26 cellular contexts compared by ENCODE assay signal in the genomic region with DNA sequence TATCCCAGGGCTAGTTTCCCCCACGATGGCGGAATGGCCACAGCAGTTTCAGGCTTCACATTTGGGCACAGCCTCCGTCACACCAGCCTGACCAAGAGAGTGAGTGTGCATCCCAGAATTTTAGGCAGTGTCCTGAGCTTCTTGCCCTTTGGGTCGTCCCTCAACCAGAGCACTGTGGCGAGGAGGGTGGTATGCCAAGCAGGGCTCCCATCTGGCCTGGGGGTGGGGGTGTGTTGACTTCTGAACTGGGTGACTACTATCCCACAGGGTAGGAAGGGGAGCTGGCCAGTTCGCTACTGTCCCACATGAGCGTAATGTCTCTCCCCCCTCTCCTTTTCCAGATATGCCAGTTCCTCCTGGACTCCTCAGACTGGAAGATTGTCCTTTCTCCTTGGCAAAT.
"Had no signal": no experiment of that assay in that cellular context is flagged by ENCODE, and none has a peak within 500 bp of the region (broad histone marks: within the 10 kb centered on the region; RNA-seq: fewer than 3 reads in every experiment).

No MANE protein-coding gene starts in this region.

- H2AFZ ChIP-seq: parathyroid adenoma had no signal

- ATAC-seq: left cardiac atrium; sciatic nerve; stimulated activated memory B cell treated with anti-CD40 and anti-IgM and Interleukin-4, amounts not matched to agents 10 μg/mL and 1 μg/mL and 100 μg/mL, for 72 hours; upper lobe of right lung had no signal

- H3K9me3 ChIP-seq: adrenal gland, breast epithelium, heart left ventricle, testis, upper lobe of right lung had no signal

- H3K4me1 ChIP-seq: testis had no signal

- H3K27me3 Mint-ChIP-seq: activated B cell treated with CpG ODN at 0.5 μM for 24 hours; activated CD4-positive, alpha-beta memory T cell treated with anti-CD3 and anti-CD28 coated beads, Interleukin-2, amount 10 ng/mL, durations not matched to agents 7 days and 5 days; activated CD4-positive, alpha-beta T cell treated with anti-CD3 and anti-CD28 coated beads, Interleukin-2, amount 10 ng/mL, durations not matched to agents 24 days and 14 days; activated naive CD8-positive, alpha-beta T cell; activated T-cell treated with anti-CD3 and anti-CD28 coated beads, Interleukin-2, amount 50 U/mL, for 24 hours; central memory CD8-positive, alpha-beta T cell; stimulated activated memory B cell treated with anti-CD40 and anti-IgM and Interleukin-4, amounts not matched to agents 10 μg/mL and 1 μg/mL and 100 μg/mL, for 72 hours had no signal

- H3K27ac ChIP-seq: adrenal gland, breast epithelium, dorsolateral prefrontal cortex, epithelial cell of prostate, heart left ventricle, parathyroid adenoma, testis, upper lobe of right lung had no signal

- H3K4me3 Mint-ChIP-seq: activated B cell treated with CpG ODN at 0.5 μM for 24 hours; activated CD4-positive, alpha-beta memory T cell treated with anti-CD3 and anti-CD28 coated beads, Interleukin-2, amount 10 ng/mL, durations not matched to agents 7 days and 5 days; activated CD4-positive, alpha-beta T cell treated with anti-CD3 and anti-CD28 coated beads, Interleukin-2, amount 10 ng/mL, durations not matched to agents 24 days and 14 days; activated naive CD8-positive, alpha-beta T cell; activated T-cell treated with anti-CD3 and anti-CD28 coated beads, Interleukin-2, amount 50 U/mL, for 24 hours; central memory CD8-positive, alpha-beta T cell; nephron; stimulated activated memory B cell treated with anti-CD40 and anti-IgM and Interleukin-4, amounts not matched to agents 10 μg/mL and 1 μg/mL and 100 μg/mL, for 72 hours had no signal

- H3K4me2 ChIP-seq: smooth muscle cell had no signal

- DNase-seq: activated B cell treated with CpG ODN at 0.5 μM for 24 hours; activated CD4-positive, alpha-beta memory T cell treated with anti-CD3 and anti-CD28 coated beads, Interleukin-2, amount 10 ng/mL, durations not matched to agents 7 days and 5 days; activated CD4-positive, alpha-beta T cell treated with anti-CD3 and anti-CD28 coated beads, Interleukin-2, amount 10 ng/mL, durations not matched to agents 24 days and 14 days; activated naive CD4-positive, alpha-beta T cell; activated T-cell treated with anti-CD3 and anti-CD28 coated beads, Interleukin-2, amount 50 U/mL, for 24 hours; adrenal gland; dorsolateral prefrontal cortex; heart left ventricle; islet precursor cell; left cardiac atrium; nucleus accumbens; stimulated activated CD4-positive, alpha-beta T cell treated with anti-CD3 and anti-CD28 coated beads, Interleukin-15, amount 100 ng/mL, for 24 hours; T-helper 1 cell; T-helper 9 cell; testis; upper lobe of right lung had no signal

- H3K27ac Mint-ChIP-seq: activated B cell treated with CpG ODN at 0.5 μM for 24 hours; activated CD4-positive, alpha-beta memory T cell treated with anti-CD3 and anti-CD28 coated beads, Interleukin-2, amount 10 ng/mL, durations not matched to agents 7 days and 5 days; activated CD4-positive, alpha-beta T cell treated with anti-CD3 and anti-CD28 coated beads, Interleukin-2, amount 10 ng/mL, durations not matched to agents 24 days and 14 days; activated T-helper 2 cell treated with anti-CD3 and anti-CD28 coated beads, Interferon-gamma antibody, Interleukin-2, Interleukin-4, amounts not matched to agents 10 μg/mL and 5 μg/mL and 100 μg/mL, durations not matched to agents 14 hours and 24 hours and 36 hours; stimulated activated memory B cell treated with anti-CD40 and anti-IgM and Interleukin-4, amounts not matched to agents 10 μg/mL and 1 μg/mL and 100 μg/mL, for 72 hours had no signal

- H3K36me3 ChIP-seq: adrenal gland, breast epithelium, upper lobe of right lung had no signal

- H3K9ac ChIP-seq: parathyroid adenoma had no signal

- H3K27me3 ChIP-seq: adrenal gland, breast epithelium, dorsolateral prefrontal cortex, heart left ventricle, testis, upper lobe of right lung had no signal

- H3K4me3 ChIP-seq: adrenal gland, breast epithelium, dorsolateral prefrontal cortex, heart left ventricle, smooth muscle cell, testis, upper lobe of right lung had no signal

- H3K9me3 Mint-ChIP-seq: activated B cell treated with CpG ODN at 0.5 μM for 24 hours; activated CD4-positive, alpha-beta memory T cell treated with anti-CD3 and anti-CD28 coated beads, Interleukin-2, amount 10 ng/mL, durations not matched to agents 7 days and 5 days; activated CD4-positive, alpha-beta T cell treated with anti-CD3 and anti-CD28 coated beads, Interleukin-2, amount 10 ng/mL, durations not matched to agents 24 days and 14 days; activated T-cell treated with anti-CD3 and anti-CD28 coated beads, Interleukin-2, amount 50 U/mL, for 24 hours; activated T-helper 2 cell treated with anti-CD3 and anti-CD28 coated beads, Interferon-gamma antibody, Interleukin-2, Interleukin-4, amounts not matched to agents 10 μg/mL and 5 μg/mL and 100 μg/mL, durations not matched to agents 14 hours and 24 hours and 36 hours; central memory CD8-positive, alpha-beta T cell; nephron; stimulated activated memory B cell treated with anti-CD40 and anti-IgM and Interleukin-4, amounts not matched to agents 10 μg/mL and 1 μg/mL and 100 μg/mL, for 72 hours had no signal
